14 cellular contexts compared by ENCODE assay signal in the genomic region with DNA sequence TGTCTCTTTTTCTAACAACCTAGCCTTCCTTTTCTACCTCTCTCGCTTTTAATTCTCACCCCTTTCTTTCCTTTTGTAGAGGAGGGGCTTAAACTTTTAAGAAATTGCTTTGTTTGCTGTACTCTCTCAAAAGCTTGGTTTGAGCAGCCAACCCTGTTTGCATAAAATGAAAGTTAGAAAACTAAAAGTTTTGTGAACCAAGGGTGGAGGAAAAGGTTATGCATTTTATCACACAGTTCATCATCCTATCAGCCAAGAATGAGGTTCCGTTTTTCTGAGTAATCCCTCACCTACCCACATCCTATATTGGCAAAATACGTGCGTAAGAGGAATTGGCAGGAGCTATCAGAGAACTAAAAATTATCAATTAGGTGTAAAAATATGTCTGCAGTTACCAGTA. TPM values are rescaled to one million over a fixed set of nuclear protein-coding genes. Genes with fewer than 3 reads are reported as not detected.
DNase-seq lines count a peak whose midpoint lies in the region; ATAC-seq, FAIRE-seq and TF ChIP-seq lines count a peak whose summit lies in the region.
"Had no signal": no experiment of that assay in that cellular context is flagged by ENCODE, and none has a peak within 500 bp of the region (broad histone marks: within the 10 kb centered on the region; RNA-seq: fewer than 3 reads in every experiment).

No MANE protein-coding gene starts in this region.

- peak overlapping the region; percentile 42 for H3K9ac ChIP-seq in mammary epithelial cell (ENCODE audit: insufficient read depth, low read length)

- intact Hi-C loops in mammary epithelial cell (cut with micrococcal nuclease), result no loop called here
- intact Hi-C loops in A673 (cut with micrococcal nuclease; ENCODE audit: unreplicated experiment), result no loop called here

- peak overlapping the region; percentile 97 for H3K27ac Mint-ChIP-seq in activated T-cell treated with anti-CD3 and anti-CD28 coated beads, Interleukin-2, amount 50 U/mL, for 72 hours
- H3K27ac Mint-ChIP-seq in stimulated activated effector memory CD8-positive, alpha-beta T cell treated with anti-CD3 and anti-CD28 coated beads, Interleukin-12 subunit alpha, Interleukin-12 subunit beta, amount 100 ng/mL, for 72 hours, result no peak overlapping the region

- H3K4me1 ChIP-seq in RWPE2 (ENCODE audit: insufficient read depth, poor library complexity, severe bottlenecking) (peaks cover 40% of the 10 kb centered on the region), mammary epithelial cell (ENCODE audit: insufficient read depth, low read length) (peaks cover 33% of the 10 kb centered on the region), A673 (ENCODE audit: insufficient read depth, low read length, poor library complexity, severe bottlenecking) (no peaks in the 10 kb centered on the region)
- H3K4me1 ChIP-seq: prostate gland had no signal

- POLR2A ChIA-PET in A673 (lab: Charles Lee; ENCODE audit: low non-redundant PET), result no interaction called here

- H3K36me3 ChIP-seq in RWPE2 (ENCODE audit: low read depth) (peaks cover 13% of the 10 kb centered on the region), mammary epithelial cell (ENCODE audit: insufficient read depth, low read length) (no peaks in the 10 kb centered on the region), A673 (ENCODE audit: insufficient read depth, low read length, poor library complexity, severe bottlenecking) (no peaks in the 10 kb centered on the region)
- H3K36me3 ChIP-seq: adrenal gland, prostate gland had no signal

- H3K9me3 ChIP-seq in RWPE2 (ENCODE audit: severe bottlenecking), result no peaks in the 10 kb centered on the region
- H3K9me3 ChIP-seq in mammary epithelial cell (replicated peaks; ENCODE audit: insufficient read depth, low read length), result no peaks in the 10 kb centered on the region
- no peaks in the 10 kb centered on the region for H3K9me3 ChIP-seq in A673 (ENCODE audit: low read depth, low read length, poor library complexity, severe bottlenecking)
- H3K9me3 ChIP-seq: adrenal gland, mucosa of descending colon, prostate gland had no signal

- WGBS in mammary epithelial cell (ENCODE audit: low coverage, missing lambda C conversion rate), result 11% methylated on average over 4 of the region's 4 CpGs

- peak overlapping the region; percentile 90 for H3K27ac ChIP-seq in RWPE2 (ENCODE audit: poor library complexity, severe bottlenecking)
- H3K27ac ChIP-seq in mammary epithelial cell (ENCODE audit: insufficient read depth, low read depth, low read length), result peak overlapping the region; percentile 72
- no peak overlapping the region for H3K27ac ChIP-seq in A673 (ENCODE audit: low read depth, low read length, poor library complexity, severe bottlenecking)
- H3K27ac ChIP-seq: adrenal gland, prostate gland had no signal

- CTCF ChIA-PET in mammary epithelial cell (lab: Charles Lee; ENCODE audit: low non-redundant PET), result no interaction called here
- CTCF ChIA-PET in A673 (lab: Charles Lee), result no interaction called here

- H3K4me3 Mint-ChIP-seq in activated T-cell treated with anti-CD3 and anti-CD28 coated beads, Interleukin-2, amount 50 U/mL, for 72 hours, result peak overlapping the region; percentile 67 to 97
- peak overlapping the region; percentile 25 for H3K4me3 Mint-ChIP-seq in stimulated activated effector memory CD8-positive, alpha-beta T cell treated with anti-CD3 and anti-CD28 coated beads, Interleukin-12 subunit alpha, Interleukin-12 subunit beta, amount 100 ng/mL, for 72 hours

- H3K9me3 Mint-ChIP-seq in activated T-cell treated with anti-CD3 and anti-CD28 coated beads, Interleukin-2, amount 50 U/mL, for 72 hours, result no peaks in the 10 kb centered on the region
- H3K9me3 Mint-ChIP-seq in stimulated activated effector memory CD8-positive, alpha-beta T cell treated with anti-CD3 and anti-CD28 coated beads, Interleukin-12 subunit alpha, Interleukin-12 subunit beta, amount 100 ng/mL, for 72 hours, result no peaks in the 10 kb centered on the region

- peak overlapping the region; percentile 10 for H2AFZ ChIP-seq in mammary epithelial cell (ENCODE audit: low read depth, low read length)

- no peak for DNase-seq in activated T-cell treated with anti-CD3 and anti-CD28 coated beads, Interleukin-2, amount 50 U/mL, for 72 hours
- DNase-seq in activated T-cell treated with anti-CD3 and anti-CD28 coated beads for 4 hours (no peak), RWPE2 (ENCODE audit: low spot score) (no peak), mammary epithelial cell (peak; percentile 37), hippocampal formation (lab: John Stamatoyannopoulos, UW) (no peak), GM12892 (ENCODE audit: insufficient read length) (no peak), A673 (ENCODE audit: low spot score) (no peak)
- no peak for DNase-seq in stimulated activated effector memory CD8-positive, alpha-beta T cell treated with anti-CD3 and anti-CD28 coated beads, Interleukin-12 subunit alpha, Interleukin-12 subunit beta, amount 100 ng/mL, for 72 hours (ENCODE audit: low spot score in 2 of 2)
- DNase-seq: adrenal gland, mucosa of descending colon, NCI-H2171, SW 1271 had no signal

- TF ChIP-seq CTCF in RWPE2 (IDR thresholded peaks at IDR 0.05; ENCODE audit: poor library complexity, severe bottlenecking), result no peak
- no peak for TF ChIP-seq CTCF in mammary epithelial cell (conservative IDR thresholded peaks at IDR 0.05 in 1 of 2, IDR thresholded peaks at IDR 0.05 in 1 of 2; ENCODE audit: extremely low read depth in 1 of 2, insufficient read depth in 1 of 2, low read depth in 1 of 2, low read length in 2 of 2)
- TF ChIP-seq CTCF in A673 (conservative IDR thresholded peaks at IDR 0.05; ENCODE audit: low read depth, low read length), result no peak

- BruUV-seq in mammary epithelial cell (replicated peaks; lab: Mats Ljungman, UMichigan) (no TSS peak), A673 (replicated peaks; lab: Mats Ljungman, UMichigan) (no TSS peak)

- no peaks in the 10 kb centered on the region for H3K36me3 Mint-ChIP-seq in activated T-cell treated with anti-CD3 and anti-CD28 coated beads, Interleukin-2, amount 50 U/mL, for 72 hours (ENCODE audit: insufficient read depth in 2 of 2)
- no peaks in the 10 kb centered on the region for H3K36me3 Mint-ChIP-seq in stimulated activated effector memory CD8-positive, alpha-beta T cell treated with anti-CD3 and anti-CD28 coated beads, Interleukin-12 subunit alpha, Interleukin-12 subunit beta, amount 100 ng/mL, for 72 hours

- in situ Hi-C loops in mammary epithelial cell (cut with MboI; ENCODE audit: low sequenced_read_pairs in 2 of 2), result no loop called here

- FAIRE-seq in GM12892 (lab: Jason Lieb, UNC), result no peak
- FAIRE-seq: colon had no signal

- dilution Hi-C loops in mammary epithelial cell (cut with HindIII; ENCODE audit: low sequenced_read_pairs), result loop anchor here (5.0 kb wide), 1 partner anchor 43 kb away; the partner anchor contains the start of genes LOC128125822 and PTP4A1

- no peaks in the 10 kb centered on the region for H4K20me1 ChIP-seq in mammary epithelial cell (ENCODE audit: insufficient read depth, low read length)

- no peaks in the 10 kb centered on the region for H3K79me2 ChIP-seq in mammary epithelial cell (ENCODE audit: insufficient read depth, low read length)

- TF ChIP-seq POLR2A in GM12892 (IDR thresholded peaks at IDR 0.05; ENCODE audit: low read depth, low read length), result no peak

- H3K4me3 ChIP-seq in RWPE2 (ENCODE audit: severe bottlenecking) (peak overlapping the region; percentile 11), mammary epithelial cell (replicated peaks in 1 of 3; ENCODE audit: insufficient read depth in 1 of 3, low read depth in 2 of 3, low read length in 3 of 3) (peak overlapping the region in 2 of 3 experiments; percentile 9 to 35), A673 (ENCODE audit: low read depth, low read length, poor library complexity, severe bottlenecking) (no peak overlapping the region)
- H3K4me3 ChIP-seq: mucosa of descending colon, prostate gland had no signal

- H3K4me2 ChIP-seq in mammary epithelial cell (ENCODE audit: insufficient read depth, low read depth, low read length), result peak overlapping the region; percentile 76

- peak; percentile 68 to 77 for ATAC-seq in activated T-cell treated with anti-CD3 and anti-CD28 coated beads, Interleukin-2, amount 50 U/mL, for 72 hours (replicated peaks in 1 of 2)
- peak; percentile 45 for ATAC-seq in RWPE2 (ENCODE audit: low read depth)
- peak; percentile 71 for ATAC-seq in stimulated activated effector memory CD8-positive, alpha-beta T cell treated with anti-CD3 and anti-CD28 coated beads, Interleukin-12 subunit alpha, Interleukin-12 subunit beta, amount 100 ng/mL, for 72 hours
- ATAC-seq: mucosa of descending colon had no signal

- H3K27me3 Mint-ChIP-seq in activated T-cell treated with anti-CD3 and anti-CD28 coated beads, Interleukin-2, amount 50 U/mL, for 72 hours (ENCODE audit: low read depth), result no peaks in the 10 kb centered on the region

- H3K27me3 ChIP-seq in RWPE2 (ENCODE audit: insufficient read depth, poor library complexity, severe bottlenecking) (no peaks in the 10 kb centered on the region), mammary epithelial cell (ENCODE audit: insufficient read depth, low read length) (no peaks in the 10 kb centered on the region), A673 (replicated peaks; ENCODE audit: insufficient read depth, low read depth, low read length, poor library complexity) (no peaks in the 10 kb centered on the region)
- H3K27me3 ChIP-seq: adrenal gland had no signal

- H3K4me1 Mint-ChIP-seq in activated T-cell treated with anti-CD3 and anti-CD28 coated beads, Interleukin-2, amount 50 U/mL, for 72 hours (ENCODE audit: low read depth), result peaks cover 24% of the 10 kb centered on the region
- H3K4me1 Mint-ChIP-seq in stimulated activated effector memory CD8-positive, alpha-beta T cell treated with anti-CD3 and anti-CD28 coated beads, Interleukin-12 subunit alpha, Interleukin-12 subunit beta, amount 100 ng/mL, for 72 hours, result peaks cover 7% of the 10 kb centered on the region

RNA-seq across cellular contexts. Expression of gene PTP4A1, which starts 42.8 kb away (rescaled TPM):
- 10 to 100 TPM; 67.6 to 88.7 TPM for total RNA-seq in activated T-cell treated with anti-CD3 and anti-CD28 coated beads, Interleukin-2, amount 50 U/mL, for 72 hours
- 100 to 1,000 TPM in 1 of 2 donors, 10 to 100 TPM in 1; 90.2 to 175 TPM for total RNA-seq in mammary epithelial cell
- 42.2 TPM for polyA plus RNA-seq in mammary epithelial cell
- polyA minus RNA-seq in mammary epithelial cell, result 130 TPM
- 47.1 TPM for polyA plus RNA-seq in GM12892 (2012; ENCODE audit: missing spikeins)
- 64.7 and 80.1 TPM in 2 replicates for total RNA-seq in A673 (2021)
